In the genomic region with DNA sequence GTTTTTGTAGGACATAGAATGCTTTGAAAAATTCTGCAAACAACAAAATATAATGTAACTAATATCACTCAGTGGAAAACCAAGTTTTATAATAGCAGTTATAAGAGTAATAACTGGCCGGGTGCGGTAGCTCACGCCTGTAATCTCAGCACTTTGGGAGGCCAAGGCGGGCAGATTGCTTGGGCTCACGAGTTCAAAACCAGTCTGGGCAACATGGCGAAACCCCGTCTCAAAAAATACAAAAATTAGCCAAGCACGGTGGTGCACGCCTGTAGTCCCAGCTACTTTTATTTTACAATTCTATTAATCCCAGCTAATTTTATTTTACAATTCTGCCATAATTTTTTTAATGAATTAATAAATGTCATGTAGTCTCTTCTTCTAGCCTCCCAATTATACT, we compare ENCODE assay signal across 11 cellular contexts. TPM values are rescaled to one million over a fixed set of nuclear protein-coding genes. Genes with fewer than 3 reads are reported as not detected.
DNase-seq lines count a peak whose midpoint lies in the region; ATAC-seq and TF ChIP-seq lines count a peak whose summit lies in the region.
"Had no signal": no experiment of that assay in that cellular context is flagged by ENCODE, and none has a peak within 500 bp of the region (broad histone marks: within the 10 kb centered on the region; RNA-seq: fewer than 3 reads in every experiment).

No MANE protein-coding gene starts in this region.

- peak overlapping the region; percentile 84 for H3K27ac ChIP-seq in DOHH2 (ENCODE audit: low read depth, low read length)
- no peak overlapping the region for H3K27ac ChIP-seq in left lung
- H3K27ac ChIP-seq: suprapubic skin had no signal

- H3K9me2 ChIP-seq in DOHH2 (replicated peaks; ENCODE audit: control insufficient read depth, low read length): no peaks in the 10 kb centered on the region

- H3K79me2 ChIP-seq in DOHH2 (ENCODE audit: control insufficient read depth, low read length): peaks cover 87% of the 10 kb centered on the region

- POLR2A ChIA-PET in activated naive CD8-positive, alpha-beta T cell treated with anti-CD3 and anti-CD28 coated beads, Interleukin-2, amount 10 ng/mL, durations not matched to agents 7 days and 5 days (lab: Charles Lee): interaction anchor here (3.1 to 5.2 kb wide), 5 partner anchors 10 to 38 kb away, joined by 13 to 84 read pairs (median 26); no protein-coding TSS in a partner anchor

- peaks cover 7% of the 10 kb centered on the region for H3K36me3 Mint-ChIP-seq in IgD-negative memory B cell
- no peaks in the 10 kb centered on the region for H3K36me3 Mint-ChIP-seq in activated naive CD8-positive, alpha-beta T cell treated with anti-CD3 and anti-CD28 coated beads, Interleukin-2, amount 10 ng/mL, durations not matched to agents 7 days and 5 days
- H3K36me3 Mint-ChIP-seq in nephron progenitor cell (ENCODE audit: low read depth): no peaks in the 10 kb centered on the region

- H3K4me3 ChIP-seq in DOHH2 (ENCODE audit: low read length) (peak overlapping the region; percentile 88), left lung (no peak overlapping the region)

- H3K27me3 Mint-ChIP-seq in IgD-negative memory B cell (no peaks in the 10 kb centered on the region), nephron progenitor cell (ENCODE audit: low read depth, poor library complexity) (peaks cover 10% of the 10 kb centered on the region)
- H3K27me3 Mint-ChIP-seq in activated naive CD8-positive, alpha-beta T cell treated with anti-CD3 and anti-CD28 coated beads, Interleukin-2, amount 10 ng/mL, durations not matched to agents 7 days and 5 days: no peaks in the 10 kb centered on the region

- intact Hi-C loops in left lung (cut with DNase I): no loop called here

- H3K4me2 ChIP-seq in DOHH2 (ENCODE audit: low read length): peak overlapping the region; percentile 88

- DNase-seq in activated naive CD8-positive, alpha-beta T cell treated with anti-CD3 and anti-CD28 coated beads, Interleukin-2, amount 10 ng/mL, durations not matched to agents 7 days and 5 days: no peak
- DNase-seq in nephron progenitor cell (no peak), left lung (no peak), globus pallidus (ENCODE audit: low spot score) (no peak)
- DNase-seq: cerebellar nuclear complex, esophagus squamous epithelium, right cardiac atrium had no signal

- no peak for ATAC-seq in activated naive CD8-positive, alpha-beta T cell treated with anti-CD3 and anti-CD28 coated beads, Interleukin-2, amount 10 ng/mL, durations not matched to agents 7 days and 5 days (ENCODE audit: low read depth)
- ATAC-seq in left lung (no peak), GM21390 (IDR thresholded peaks at IDR 0.05; ENCODE audit: unreplicated experiment) (no peak)
- ATAC-seq: right cardiac atrium had no signal

- H4K20me1 ChIP-seq in DOHH2 (ENCODE audit: control insufficient read depth, insufficient read depth, low read depth, low read length): no peaks in the 10 kb centered on the region

- H3K9me3 Mint-ChIP-seq in IgD-negative memory B cell (no peaks in the 10 kb centered on the region), nephron progenitor cell (no peaks in the 10 kb centered on the region)
- H3K9me3 Mint-ChIP-seq in activated naive CD8-positive, alpha-beta T cell treated with anti-CD3 and anti-CD28 coated beads, Interleukin-2, amount 10 ng/mL, durations not matched to agents 7 days and 5 days: no peaks in the 10 kb centered on the region

- H3K4me3 Mint-ChIP-seq in IgD-negative memory B cell: peak overlapping the region; percentile 92 to 97 (median 94)
- H3K4me3 Mint-ChIP-seq in activated naive CD8-positive, alpha-beta T cell treated with anti-CD3 and anti-CD28 coated beads, Interleukin-2, amount 10 ng/mL, durations not matched to agents 7 days and 5 days: peak overlapping the region; percentile 90
- H3K4me3 Mint-ChIP-seq in nephron progenitor cell: peak overlapping the region; percentile 92

- H3K36me3 ChIP-seq in DOHH2 (ENCODE audit: control insufficient read depth, low read length) (peaks cover 42% of the 10 kb centered on the region), left lung (peaks cover 0 to 5% of the 10 kb centered on the region in 2 donors)
- H3K36me3 ChIP-seq: suprapubic skin had no signal

- H3K27ac Mint-ChIP-seq in IgD-negative memory B cell: peak overlapping the region; percentile 86 to 99 (median 98)
- H3K27ac Mint-ChIP-seq in activated naive CD8-positive, alpha-beta T cell treated with anti-CD3 and anti-CD28 coated beads, Interleukin-2, amount 10 ng/mL, durations not matched to agents 7 days and 5 days: peak overlapping the region; percentile 28
- H3K27ac Mint-ChIP-seq in nephron progenitor cell: peak overlapping the region; percentile 42

- H3F3A ChIP-seq in DOHH2 (ENCODE audit: control insufficient read depth, insufficient read depth): peaks cover 14% of the 10 kb centered on the region; the same call in 1 of the 2 replicates

- H3K9me3 ChIP-seq in DOHH2 (ENCODE audit: control insufficient read depth, insufficient read depth, low read length) (no peaks in the 10 kb centered on the region), left lung (no peaks in the 10 kb centered on the region)
- H3K9me3 ChIP-seq: esophagus squamous epithelium, suprapubic skin had no signal

- H3K27me3 ChIP-seq in DOHH2 (ENCODE audit: control insufficient read depth, low read length) (no peaks in the 10 kb centered on the region), left lung (no peaks in the 10 kb centered on the region)
- H3K27me3 ChIP-seq: esophagus squamous epithelium, suprapubic skin had no signal

- H3K4me1 Mint-ChIP-seq in IgD-negative memory B cell (peaks cover 26 to 41% (median 39%) of the 10 kb centered on the region in 3 donors), nephron progenitor cell (peaks cover 26% of the 10 kb centered on the region)
- peaks cover 38% of the 10 kb centered on the region for H3K4me1 Mint-ChIP-seq in activated naive CD8-positive, alpha-beta T cell treated with anti-CD3 and anti-CD28 coated beads, Interleukin-2, amount 10 ng/mL, durations not matched to agents 7 days and 5 days

- no peak for TF ChIP-seq CTCF in DOHH2 (IDR thresholded peaks at IDR 0.05; ENCODE audit: low read depth, low read length, poor library complexity, severe bottlenecking)
- TF ChIP-seq CTCF in nephron progenitor cell (IDR thresholded peaks at IDR 0.05): no peak
- no peak for TF ChIP-seq CTCF in left lung (IDR thresholded peaks at IDR 0.05)

- H3K4me1 ChIP-seq in DOHH2 (ENCODE audit: control insufficient read depth, low read length): peaks cover 63% of the 10 kb centered on the region
- H3K4me1 ChIP-seq in left lung: peaks cover 10 to 47% of the 10 kb centered on the region in 2 donors

RNA-seq across cellular contexts. Expression of a gene that starts 2.3 kb away (rescaled TPM):
- 24.7 TPM for polyA plus RNA-seq in IgD-negative memory B cell
- 10 to 100 TPM; 50.4 to 56.7 TPM for total RNA-seq in activated naive CD8-positive, alpha-beta T cell treated with anti-CD3 and anti-CD28 coated beads, Interleukin-2, amount 10 ng/mL, durations not matched to agents 7 days and 5 days
- total RNA-seq in left lung: 10 to 100 TPM; 23.5 to 26.3 TPM

Comparison
In these comparisons a context has a peak if more than half of its experiments do, and no peak if none do; other contexts are left out.
1. H3K27ac Mint-ChIP-seq: peak in every context shown above with its lines; median percentile 98 in IgD-negative memory B cell; 42 in nephron progenitor cell; 28 in activated naive CD8-positive, alpha-beta T cell treated with anti-CD3 and anti-CD28 coated beads, Interleukin-2, amount 10 ng/mL, durations not matched to agents 7 days and 5 days.